In genomic region chr5:50445281-50445949, GRCh38 we compare ENCODE assay signal across 1 cellular context.
TF ChIP-seq lines count a peak whose summit lies in the region.

No MANE protein-coding gene starts in this region.

TF ChIP-seq in GM12878, 131 proteins besides CTCF, POLR2A, EP300 and RAD21 (continued from another document):
- TF ChIP-seq, protein P1, sequence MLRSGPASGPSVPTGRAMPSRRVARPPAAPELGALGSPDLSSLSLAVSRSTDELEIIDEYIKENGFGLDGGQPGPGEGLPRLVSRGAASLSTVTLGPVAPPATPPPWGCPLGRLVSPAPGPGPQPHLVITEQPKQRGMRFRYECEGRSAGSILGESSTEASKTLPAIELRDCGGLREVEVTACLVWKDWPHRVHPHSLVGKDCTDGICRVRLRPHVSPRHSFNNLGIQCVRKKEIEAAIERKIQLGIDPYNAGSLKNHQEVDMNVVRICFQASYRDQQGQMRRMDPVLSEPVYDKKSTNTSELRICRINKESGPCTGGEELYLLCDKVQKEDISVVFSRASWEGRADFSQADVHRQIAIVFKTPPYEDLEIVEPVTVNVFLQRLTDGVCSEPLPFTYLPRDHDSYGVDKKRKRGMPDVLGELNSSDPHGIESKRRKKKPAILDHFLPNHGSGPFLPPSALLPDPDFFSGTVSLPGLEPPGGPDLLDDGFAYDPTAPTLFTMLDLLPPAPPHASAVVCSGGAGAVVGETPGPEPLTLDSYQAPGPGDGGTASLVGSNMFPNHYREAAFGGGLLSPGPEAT (IDR thresholded peaks at IDR 0.05; ENCODE audit: low read depth) = peak; percentile 64; the same call in 1 of the 2 replicates
- TF ChIP-seq IKZF2 (IDR thresholded peaks at IDR 0.05) = peak; percentile 89 to 91
- no peak for TF ChIP-seq PAX8 (IDR thresholded peaks at IDR 0.05)
- no peak for TF ChIP-seq RAD51 (IDR thresholded peaks at IDR 0.05)
- TF ChIP-seq NFYA (IDR thresholded peaks at IDR 0.05; ENCODE audit: borderline replicate concordance, low read depth, low read length) = no peak
- TF ChIP-seq SMARCA5 (IDR thresholded peaks at IDR 0.05) = peak; percentile 56; the same call in 1 of the 2 replicates
- peak in 1 of 2 experiments; percentile 33; a peak in 1 of 4 replicates for TF ChIP-seq BHLHE40 (IDR thresholded peaks at IDR 0.05; ENCODE audit: borderline replicate concordance in 1 of 2, low read depth in 2 of 2, low read length in 1 of 2)
- peak in 1 of 2 experiments; percentile 43; a peak in 1 of 3 replicates for TF ChIP-seq EGR1 (IDR thresholded peaks at IDR 0.05; ENCODE audit: borderline replicate concordance in 1 of 2, low read depth in 2 of 2, low read length in 2 of 2)
- TF ChIP-seq PAX5 (IDR thresholded peaks at IDR 0.05; ENCODE audit: borderline replicate concordance, low read depth, low read length) = peak; percentile 49
- TF ChIP-seq ATF2 (IDR thresholded peaks at IDR 0.05; ENCODE audit: low read length) = peak; percentile 51; the same call in 1 of the 2 replicates
- TF ChIP-seq ATF7 (IDR thresholded peaks at IDR 0.05; ENCODE audit: low read depth) = peak; percentile 32; the same call in 1 of the 2 replicates
- peak; percentile 74; the same call in 1 of the 2 replicates for TF ChIP-seq CREM (IDR thresholded peaks at IDR 0.05; ENCODE audit: low read depth)
- peak; percentile 61; the same call in 1 of the 2 replicates for TF ChIP-seq MTA2 (IDR thresholded peaks at IDR 0.05; ENCODE audit: low read depth)
- no peak for TF ChIP-seq BCLAF1 (IDR thresholded peaks at IDR 0.05)
- peak; percentile 86 for TF ChIP-seq NFIC (IDR thresholded peaks at IDR 0.05; ENCODE audit: low read depth, low read length)
- peak in 1 of 2 experiments; percentile 95; a peak in 2 of 4 replicates for TF ChIP-seq ETV6 (conservative IDR thresholded peaks at IDR 0.05 in 1 of 2, IDR thresholded peaks at IDR 0.05 in 1 of 2; ENCODE audit: borderline replicate concordance in 1 of 2, low read depth in 1 of 2)
- TF ChIP-seq ZZZ3 (IDR thresholded peaks at IDR 0.05; ENCODE audit: control insufficient read depth, insufficient read length, low read depth) = no peak
- TF ChIP-seq CBFB (IDR thresholded peaks at IDR 0.05; ENCODE audit: low read depth) = peak; percentile 57; the same call in 1 of the 2 replicates
- TF ChIP-seq RUNX3 (IDR thresholded peaks at IDR 0.05; ENCODE audit: low read length) = peak; percentile 96
- peak; percentile 14; the same call in 1 of the 2 replicates for TF ChIP-seq JUNB (IDR thresholded peaks at IDR 0.05)
- peak; percentile 40; the same call in 1 of the 2 replicates for TF ChIP-seq NBN (IDR thresholded peaks at IDR 0.05)
- TF ChIP-seq, protein P2, sequence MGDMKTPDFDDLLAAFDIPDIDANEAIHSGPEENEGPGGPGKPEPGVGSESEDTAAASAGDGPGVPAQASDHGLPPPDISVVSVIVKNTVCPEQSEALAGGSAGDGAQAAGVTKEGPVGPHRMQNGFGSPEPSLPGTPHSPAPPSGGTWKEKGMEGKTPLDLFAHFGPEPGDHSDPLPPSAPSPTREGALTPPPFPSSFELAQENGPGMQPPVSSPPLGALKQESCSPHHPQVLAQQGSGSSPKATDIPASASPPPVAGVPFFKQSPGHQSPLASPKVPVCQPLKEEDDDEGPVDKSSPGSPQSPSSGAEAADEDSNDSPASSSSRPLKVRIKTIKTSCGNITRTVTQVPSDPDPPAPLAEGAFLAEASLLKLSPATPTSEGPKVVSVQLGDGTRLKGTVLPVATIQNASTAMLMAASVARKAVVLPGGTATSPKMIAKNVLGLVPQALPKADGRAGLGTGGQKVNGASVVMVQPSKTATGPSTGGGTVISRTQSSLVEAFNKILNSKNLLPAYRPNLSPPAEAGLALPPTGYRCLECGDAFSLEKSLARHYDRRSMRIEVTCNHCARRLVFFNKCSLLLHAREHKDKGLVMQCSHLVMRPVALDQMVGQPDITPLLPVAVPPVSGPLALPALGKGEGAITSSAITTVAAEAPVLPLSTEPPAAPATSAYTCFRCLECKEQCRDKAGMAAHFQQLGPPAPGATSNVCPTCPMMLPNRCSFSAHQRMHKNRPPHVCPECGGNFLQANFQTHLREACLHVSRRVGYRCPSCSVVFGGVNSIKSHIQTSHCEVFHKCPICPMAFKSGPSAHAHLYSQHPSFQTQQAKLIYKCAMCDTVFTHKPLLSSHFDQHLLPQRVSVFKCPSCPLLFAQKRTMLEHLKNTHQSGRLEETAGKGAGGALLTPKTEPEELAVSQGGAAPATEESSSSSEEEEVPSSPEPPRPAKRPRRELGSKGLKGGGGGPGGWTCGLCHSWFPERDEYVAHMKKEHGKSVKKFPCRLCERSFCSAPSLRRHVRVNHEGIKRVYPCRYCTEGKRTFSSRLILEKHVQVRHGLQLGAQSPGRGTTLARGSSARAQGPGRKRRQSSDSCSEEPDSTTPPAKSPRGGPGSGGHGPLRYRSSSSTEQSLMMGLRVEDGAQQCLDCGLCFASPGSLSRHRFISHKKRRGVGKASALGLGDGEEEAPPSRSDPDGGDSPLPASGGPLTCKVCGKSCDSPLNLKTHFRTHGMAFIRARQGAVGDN (IDR thresholded peaks at IDR 0.05) = no peak
- TF ChIP-seq, protein P3, sequence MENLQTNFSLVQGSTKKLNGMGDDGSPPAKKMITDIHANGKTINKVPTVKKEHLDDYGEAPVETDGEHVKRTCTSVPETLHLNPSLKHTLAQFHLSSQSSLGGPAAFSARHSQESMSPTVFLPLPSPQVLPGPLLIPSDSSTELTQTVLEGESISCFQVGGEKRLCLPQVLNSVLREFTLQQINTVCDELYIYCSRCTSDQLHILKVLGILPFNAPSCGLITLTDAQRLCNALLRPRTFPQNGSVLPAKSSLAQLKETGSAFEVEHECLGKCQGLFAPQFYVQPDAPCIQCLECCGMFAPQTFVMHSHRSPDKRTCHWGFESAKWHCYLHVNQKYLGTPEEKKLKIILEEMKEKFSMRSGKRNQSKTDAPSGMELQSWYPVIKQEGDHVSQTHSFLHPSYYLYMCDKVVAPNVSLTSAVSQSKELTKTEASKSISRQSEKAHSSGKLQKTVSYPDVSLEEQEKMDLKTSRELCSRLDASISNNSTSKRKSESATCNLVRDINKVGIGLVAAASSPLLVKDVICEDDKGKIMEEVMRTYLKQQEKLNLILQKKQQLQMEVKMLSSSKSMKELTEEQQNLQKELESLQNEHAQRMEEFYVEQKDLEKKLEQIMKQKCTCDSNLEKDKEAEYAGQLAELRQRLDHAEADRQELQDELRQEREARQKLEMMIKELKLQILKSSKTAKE (IDR thresholded peaks at IDR 0.05; ENCODE audit: low read depth, poor library complexity, severe bottlenecking) = no peak
- 0 out of 2 replicates have a peak, but pooled peaks have one; percentile 43 for TF ChIP-seq GABPA (IDR thresholded peaks at IDR 0.05; ENCODE audit: low read depth)
- TF ChIP-seq MYB (IDR thresholded peaks at IDR 0.05; ENCODE audit: borderline replicate concordance, low read depth, low read length) = no peak
- TF ChIP-seq, protein P4, sequence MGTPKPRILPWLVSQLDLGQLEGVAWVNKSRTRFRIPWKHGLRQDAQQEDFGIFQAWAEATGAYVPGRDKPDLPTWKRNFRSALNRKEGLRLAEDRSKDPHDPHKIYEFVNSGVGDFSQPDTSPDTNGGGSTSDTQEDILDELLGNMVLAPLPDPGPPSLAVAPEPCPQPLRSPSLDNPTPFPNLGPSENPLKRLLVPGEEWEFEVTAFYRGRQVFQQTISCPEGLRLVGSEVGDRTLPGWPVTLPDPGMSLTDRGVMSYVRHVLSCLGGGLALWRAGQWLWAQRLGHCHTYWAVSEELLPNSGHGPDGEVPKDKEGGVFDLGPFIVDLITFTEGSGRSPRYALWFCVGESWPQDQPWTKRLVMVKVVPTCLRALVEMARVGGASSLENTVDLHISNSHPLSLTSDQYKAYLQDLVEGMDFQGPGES (IDR thresholded peaks at IDR 0.05) = no peak
- 0 out of 2 replicates have a peak, but pooled peaks have one; percentile 28 for TF ChIP-seq BMI1 (IDR thresholded peaks at IDR 0.05; ENCODE audit: borderline replicate concordance)
- peak; percentile 48; the same call in 1 of the 2 replicates for TF ChIP-seq MTA3 (IDR thresholded peaks at IDR 0.05; ENCODE audit: borderline replicate concordance, low read length)
- peak; percentile 74; the same call in 1 of the 2 replicates for TF ChIP-seq TCF12 (IDR thresholded peaks at IDR 0.05; ENCODE audit: low read depth, low read length)
- no peak for TF ChIP-seq CHD1 (IDR thresholded peaks at IDR 0.05; ENCODE audit: low read depth, low read length)
- peak; percentile 96 for TF ChIP-seq EED (IDR thresholded peaks at IDR 0.05; ENCODE audit: low read depth)
- TF ChIP-seq IRF4 (IDR thresholded peaks at IDR 0.05; ENCODE audit: low read depth, low read length) = peak; percentile 61; the same call in 1 of the 2 replicates
- TF ChIP-seq, protein P5, sequence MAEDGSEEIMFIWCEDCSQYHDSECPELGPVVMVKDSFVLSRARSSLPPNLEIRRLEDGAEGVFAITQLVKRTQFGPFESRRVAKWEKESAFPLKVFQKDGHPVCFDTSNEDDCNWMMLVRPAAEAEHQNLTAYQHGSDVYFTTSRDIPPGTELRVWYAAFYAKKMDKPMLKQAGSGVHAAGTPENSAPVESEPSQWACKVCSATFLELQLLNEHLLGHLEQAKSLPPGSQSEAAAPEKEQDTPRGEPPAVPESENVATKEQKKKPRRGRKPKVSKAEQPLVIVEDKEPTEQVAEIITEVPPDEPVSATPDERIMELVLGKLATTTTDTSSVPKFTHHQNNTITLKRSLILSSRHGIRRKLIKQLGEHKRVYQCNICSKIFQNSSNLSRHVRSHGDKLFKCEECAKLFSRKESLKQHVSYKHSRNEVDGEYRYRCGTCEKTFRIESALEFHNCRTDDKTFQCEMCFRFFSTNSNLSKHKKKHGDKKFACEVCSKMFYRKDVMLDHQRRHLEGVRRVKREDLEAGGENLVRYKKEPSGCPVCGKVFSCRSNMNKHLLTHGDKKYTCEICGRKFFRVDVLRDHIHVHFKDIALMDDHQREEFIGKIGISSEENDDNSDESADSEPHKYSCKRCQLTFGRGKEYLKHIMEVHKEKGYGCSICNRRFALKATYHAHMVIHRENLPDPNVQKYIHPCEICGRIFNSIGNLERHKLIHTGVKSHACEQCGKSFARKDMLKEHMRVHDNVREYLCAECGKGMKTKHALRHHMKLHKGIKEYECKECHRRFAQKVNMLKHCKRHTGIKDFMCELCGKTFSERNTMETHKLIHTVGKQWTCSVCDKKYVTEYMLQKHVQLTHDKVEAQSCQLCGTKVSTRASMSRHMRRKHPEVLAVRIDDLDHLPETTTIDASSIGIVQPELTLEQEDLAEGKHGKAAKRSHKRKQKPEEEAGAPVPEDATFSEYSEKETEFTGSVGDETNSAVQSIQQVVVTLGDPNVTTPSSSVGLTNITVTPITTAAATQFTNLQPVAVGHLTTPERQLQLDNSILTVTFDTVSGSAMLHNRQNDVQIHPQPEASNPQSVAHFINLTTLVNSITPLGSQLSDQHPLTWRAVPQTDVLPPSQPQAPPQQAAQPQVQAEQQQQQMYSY (CRISPR knock-in tag; IDR thresholded peaks at IDR 0.05) = no peak
- peak; percentile 57; the same call in 1 of the 2 replicates for TF ChIP-seq BCL11A (IDR thresholded peaks at IDR 0.05; ENCODE audit: low read depth, low read length)
- no peak for TF ChIP-seq WRNIP1 (IDR thresholded peaks at IDR 0.05; ENCODE audit: borderline replicate concordance, low read depth, low read length)
- TF ChIP-seq, protein P6, sequence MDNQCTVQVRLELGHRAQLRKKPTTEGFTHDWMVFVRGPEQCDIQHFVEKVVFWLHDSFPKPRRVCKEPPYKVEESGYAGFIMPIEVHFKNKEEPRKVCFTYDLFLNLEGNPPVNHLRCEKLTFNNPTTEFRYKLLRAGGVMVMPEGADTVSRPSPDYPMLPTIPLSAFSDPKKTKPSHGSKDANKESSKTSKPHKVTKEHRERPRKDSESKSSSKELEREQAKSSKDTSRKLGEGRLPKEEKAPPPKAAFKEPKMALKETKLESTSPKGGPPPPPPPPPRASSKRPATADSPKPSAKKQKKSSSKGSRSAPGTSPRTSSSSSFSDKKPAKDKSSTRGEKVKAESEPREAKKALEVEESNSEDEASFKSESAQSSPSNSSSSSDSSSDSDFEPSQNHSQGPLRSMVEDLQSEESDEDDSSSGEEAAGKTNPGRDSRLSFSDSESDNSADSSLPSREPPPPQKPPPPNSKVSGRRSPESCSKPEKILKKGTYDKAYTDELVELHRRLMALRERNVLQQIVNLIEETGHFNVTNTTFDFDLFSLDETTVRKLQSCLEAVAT (IDR thresholded peaks at IDR 0.05) = peak; percentile 50; the same call in 1 of the 2 replicates
- TF ChIP-seq FOXM1 (IDR thresholded peaks at IDR 0.05; ENCODE audit: low read depth, low read length) = peak; percentile 61
- TF ChIP-seq ZSCAN29 (IDR thresholded peaks at IDR 0.05) = no peak
- 0 out of 2 replicates have a peak, but pooled peaks have one; percentile 66 for TF ChIP-seq TCF3 (IDR thresholded peaks at IDR 0.05; ENCODE audit: borderline replicate concordance, insufficient read depth, low read depth, low read length)
- peak; percentile 87 for TF ChIP-seq SPI1 (IDR thresholded peaks at IDR 0.05; ENCODE audit: borderline replicate concordance, insufficient read depth, low read depth, low read length)
- TF ChIP-seq SIX5 (IDR thresholded peaks at IDR 0.05; ENCODE audit: low read depth, low read length, severe bottlenecking) = no peak
